In genomic region chr1:40819101-40819500, GRCh38 we compare ENCODE assay signal across 11 cellular contexts. TPM values are rescaled to one million over a fixed set of nuclear protein-coding genes. Genes with fewer than 3 reads are reported as not detected.
DNase-seq lines count a peak whose midpoint lies in the region; ATAC-seq lines count a peak whose summit lies in the region.
"Had no signal": no experiment of that assay in that cellular context is flagged by ENCODE, and none has a peak within 500 bp of the region (broad histone marks: within the 10 kb centered on the region; RNA-seq: fewer than 3 reads in every experiment).

No MANE protein-coding gene starts in this region.

- no peaks in the 10 kb centered on the region for H3K9me3 Mint-ChIP-seq in stimulated activated naive CD8-positive, alpha-beta T cell treated with anti-CD3 and anti-CD28 coated beads, Interleukin-15, Interleukin-2, amounts not matched to agents 100 ng/mL and 50 ng/mL, for 24 hours
- H3K9me3 Mint-ChIP-seq in activated naive CD8-positive, alpha-beta T cell (ENCODE audit: low read depth), result no peaks in the 10 kb centered on the region
- no peaks in the 10 kb centered on the region for H3K9me3 Mint-ChIP-seq in memory B cell

- in situ Hi-C loops in G401 (cut with HindIII; ENCODE audit: low sequenced_read_pairs), result no loop called here

- H3K4me1 Mint-ChIP-seq in stimulated activated naive CD8-positive, alpha-beta T cell treated with anti-CD3 and anti-CD28 coated beads, Interleukin-15, Interleukin-2, amounts not matched to agents 100 ng/mL and 50 ng/mL, for 24 hours (ENCODE audit: low read depth), result peaks cover 15% of the 10 kb centered on the region
- peaks cover 7% of the 10 kb centered on the region for H3K4me1 Mint-ChIP-seq in activated naive CD8-positive, alpha-beta T cell (ENCODE audit: low read depth)
- H3K4me1 Mint-ChIP-seq in memory B cell, result peaks cover 8% of the 10 kb centered on the region

- no peak for DNase-seq in stimulated activated naive CD8-positive, alpha-beta T cell treated with anti-CD3 and anti-CD28 coated beads, Interleukin-15, Interleukin-2, amounts not matched to agents 100 U/mL and 50 U/mL, for 24 hours
- DNase-seq in memory B cell (ENCODE audit: low spot score in 2 of 2) (no peak), G401 (ENCODE audit: low spot score) (no peak), NCI-H69 (lab: John Stamatoyannopoulos, UW) (no peak)
- DNase-seq: C1 segment of cervical spinal cord, GF-D8 had no signal

- no peak for ATAC-seq in stimulated activated naive CD8-positive, alpha-beta T cell treated with anti-CD3 and anti-CD28 coated beads, Interleukin-15, Interleukin-2, amounts not matched to agents 100 U/mL and 50 U/mL, for 24 hours
- no peak for ATAC-seq in memory B cell (ENCODE audit: low read depth)
- ATAC-seq in GM19452 (IDR thresholded peaks at IDR 0.05; ENCODE audit: unreplicated experiment), result no peak
- no peak for ATAC-seq in HG02610 (IDR thresholded peaks at IDR 0.05; ENCODE audit: unreplicated experiment)

- H3K27me3 Mint-ChIP-seq in stimulated activated naive CD8-positive, alpha-beta T cell treated with anti-CD3 and anti-CD28 coated beads, Interleukin-15, Interleukin-2, amounts not matched to agents 100 ng/mL and 50 ng/mL, for 24 hours, result no peaks in the 10 kb centered on the region
- H3K27me3 Mint-ChIP-seq in activated naive CD8-positive, alpha-beta T cell, result no peaks in the 10 kb centered on the region
- H3K27me3 Mint-ChIP-seq in memory B cell, result no peaks in the 10 kb centered on the region

- no peak overlapping the region for H3K27ac Mint-ChIP-seq in stimulated activated naive CD8-positive, alpha-beta T cell treated with anti-CD3 and anti-CD28 coated beads, Interleukin-15, Interleukin-2, amounts not matched to agents 100 ng/mL and 50 ng/mL, for 24 hours
- no peak overlapping the region for H3K27ac Mint-ChIP-seq in activated naive CD8-positive, alpha-beta T cell
- H3K27ac Mint-ChIP-seq in memory B cell, result peak overlapping the region; percentile 56

- no peaks in the 10 kb centered on the region for H3K36me3 Mint-ChIP-seq in stimulated activated naive CD8-positive, alpha-beta T cell treated with anti-CD3 and anti-CD28 coated beads, Interleukin-15, Interleukin-2, amounts not matched to agents 100 ng/mL and 50 ng/mL, for 24 hours (ENCODE audit: low read depth)
- no peaks in the 10 kb centered on the region for H3K36me3 Mint-ChIP-seq in activated naive CD8-positive, alpha-beta T cell
- H3K36me3 Mint-ChIP-seq in memory B cell, result no peaks in the 10 kb centered on the region

- H3K4me3 Mint-ChIP-seq in stimulated activated naive CD8-positive, alpha-beta T cell treated with anti-CD3 and anti-CD28 coated beads, Interleukin-15, Interleukin-2, amounts not matched to agents 100 ng/mL and 50 ng/mL, for 24 hours, result peak overlapping the region; percentile 43
- peak overlapping the region; percentile 75 for H3K4me3 Mint-ChIP-seq in activated naive CD8-positive, alpha-beta T cell
- peak overlapping the region; percentile 89 for H3K4me3 Mint-ChIP-seq in memory B cell

RNA-seq across cellular contexts. Expression of gene KCNQ4, which starts 35.5 kb away (rescaled TPM):
- total RNA-seq in G401 (2014; rRNA removed; shearing (Covaris generic)), result 0.61 and 1.2 TPM in 2 replicates
- total RNA-seq: pulmonary artery endothelial cell had no signal

RNA-seq across cellular contexts. Expression of gene CITED4, which starts 43.1 kb away (rescaled TPM):
- total RNA-seq in G401 (2014; rRNA removed; shearing (Covaris generic)), result 2.3 and 11.4 TPM in 2 replicates
